In the genomic region with DNA sequence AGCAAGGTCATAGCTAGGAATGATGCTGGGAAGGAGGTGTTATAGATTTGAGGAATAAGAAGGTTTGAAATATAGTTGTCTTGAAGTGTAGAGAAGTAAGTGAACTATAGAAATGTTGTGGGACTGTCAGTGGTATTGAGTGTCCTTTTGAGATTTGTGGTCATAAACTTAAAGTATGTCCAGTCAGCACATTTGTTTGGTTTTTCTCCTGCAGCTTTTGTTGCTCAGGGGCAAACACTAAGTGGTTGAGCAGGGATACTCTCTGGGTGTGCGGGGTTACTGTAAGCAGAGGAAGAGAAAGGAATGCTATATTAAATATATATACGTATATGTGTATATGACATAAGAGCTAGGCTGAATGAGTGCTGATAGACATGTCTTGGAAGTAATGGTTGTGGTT, we compare ENCODE assay signal across 24 cellular contexts.
"Had no signal": no experiment of that assay in that cellular context is flagged by ENCODE, and none has a peak within 500 bp of the region (broad histone marks: within the 10 kb centered on the region; RNA-seq: fewer than 3 reads in every experiment).

No MANE protein-coding gene starts in this region.

- H3K27me3 ChIP-seq: neutrophil, ovary, stomach, thyroid gland, transverse colon, vagina had no signal

- H3K4me3 ChIP-seq: ovary, psoas muscle, stomach, thoracic aorta, thyroid gland, transverse colon, vagina had no signal

- DNase-seq: naive B cell; naive thymus-derived CD8-positive, alpha-beta T cell; nephron progenitor cell; nucleus accumbens; psoas muscle; stimulated activated CD4-positive, alpha-beta T cell treated with anti-CD3 and anti-CD28 coated beads, Interleukin-15, amount 100 ng/mL, for 24 hours; stimulated activated CD4-positive, alpha-beta T cell treated with anti-CD3 and anti-CD28 coated beads, Interleukin-2, amount 100 ng/mL, for 24 hours; stimulated activated CD4-positive, alpha-beta T cell treated with anti-CD3 and anti-CD28 coated beads, Interleukin-2, amount 100 ng/mL, for 48 hours; stimulated activated CD4-positive, alpha-beta T cell treated with anti-CD3 and anti-CD28 coated beads, Interleukin-4, amount 100 ng/mL, for 24 hours; stimulated activated naive B cell treated with anti-CD40 and anti-IgM and Interleukin-4, amounts not matched to agents 10 μg/mL and 1 μg/mL and 100 μg/mL, for 72 hours; stimulated activated naive CD4-positive, alpha-beta T cell treated with Interleukin-2 at 50 U/mL for 16 hours; stomach; thyroid gland; transverse colon had no signal

- ATAC-seq: naive thymus-derived CD8-positive, alpha-beta T cell; natural killer cell treated with Interleukin-12 subunit alpha and Interleukin-12 subunit beta and Interleukin-15 and Interleukin-18, amount 100 ng/mL, for 72 hours; sciatic nerve; stimulated activated effector memory CD8-positive, alpha-beta T cell treated with anti-CD3 and anti-CD28 coated beads, Interleukin-12 subunit alpha, Interleukin-12 subunit beta, amount 100 ng/mL, for 72 hours; stimulated activated naive B cell treated with anti-CD40 and anti-IgM and Interleukin-4, amounts not matched to agents 10 μg/mL and 1 μg/mL and 100 μg/mL, for 72 hours had no signal

- H3K79me2 ChIP-seq: parathyroid adenoma had no signal

- H3K27ac ChIP-seq: neutrophil, ovary, parathyroid adenoma, psoas muscle, stomach, thoracic aorta, thyroid gland, transverse colon, vagina had no signal

- H3K4me1 ChIP-seq: parathyroid adenoma, psoas muscle, stomach, thyroid gland, transverse colon, vagina had no signal

- H3K9me3 ChIP-seq: neutrophil, ovary, psoas muscle, stomach, thoracic aorta, thyroid gland, transverse colon, vagina had no signal

- FAIRE-seq: small intestine, urothelium cell line had no signal

- H3K36me3 ChIP-seq: neutrophil, ovary, stomach, thyroid gland, transverse colon, vagina had no signal

- H3K9ac ChIP-seq: parathyroid adenoma had no signal

- H2AFZ ChIP-seq: parathyroid adenoma had no signal
